21 cellular contexts compared by ENCODE assay signal in genomic region chr1:93499075-93499474, GRCh38.
"Had no signal": no experiment of that assay in that cellular context is flagged by ENCODE, and none has a peak within 500 bp of the region (broad histone marks: within the 10 kb centered on the region; RNA-seq: fewer than 3 reads in every experiment).

No MANE protein-coding gene starts in this region.

- H3K9me3 Mint-ChIP-seq: dendritic cell treated with granulocyte-macrophage colony-stimulating factor and Interleukin-4, amounts not matched to agents 40 ng/mL and 50 ng/mL, for 4 days; effector memory CD8-positive, alpha-beta T cell had no signal

- ATAC-seq: effector memory CD8-positive, alpha-beta T cell; foreskin keratinocyte; heart left ventricle; left lung; lower lobe of right lung had no signal

- H3K27ac Mint-ChIP-seq: dendritic cell treated with granulocyte-macrophage colony-stimulating factor and Interleukin-4, amounts not matched to agents 40 ng/mL and 50 ng/mL, for 4 days; effector memory CD8-positive, alpha-beta T cell had no signal

- H3K27ac ChIP-seq: esophagus squamous epithelium, foreskin keratinocyte, heart left ventricle, left lung, lower lobe of right lung, neutrophil, sigmoid colon, skin epidermis, stomach, thoracic aorta, transverse colon had no signal

- H3K27me3 Mint-ChIP-seq: dendritic cell treated with granulocyte-macrophage colony-stimulating factor and Interleukin-4, amounts not matched to agents 40 ng/mL and 50 ng/mL, for 4 days; naive B cell had no signal

- H3K4me3 Mint-ChIP-seq: dendritic cell treated with granulocyte-macrophage colony-stimulating factor and Interleukin-4, amounts not matched to agents 40 ng/mL and 50 ng/mL, for 4 days; effector memory CD8-positive, alpha-beta T cell; naive B cell had no signal

- H3K27me3 ChIP-seq: esophagus squamous epithelium, foreskin keratinocyte, heart left ventricle, left lung, neutrophil, sigmoid colon, stomach, transverse colon had no signal

- H3K9me3 ChIP-seq: esophagus squamous epithelium, heart left ventricle, left lung, lower lobe of right lung, neutrophil, sigmoid colon, stomach, thoracic aorta, transverse colon had no signal

- H3K4me1 ChIP-seq: esophagus squamous epithelium, foreskin keratinocyte, left lung, lower lobe of right lung, sigmoid colon had no signal

- H3K36me3 ChIP-seq: left lung, lower lobe of right lung, neutrophil, sigmoid colon, thoracic aorta, transverse colon had no signal

- H3K4me3 ChIP-seq: esophagus squamous epithelium, heart left ventricle, left lung, lower lobe of right lung, sigmoid colon, skin epidermis, stomach, thoracic aorta, transverse colon had no signal

- DNase-seq: cerebellar nuclear complex; effector memory CD8-positive, alpha-beta T cell; esophagus squamous epithelium; foreskin keratinocyte; heart left ventricle; hippocampal formation; islet precursor cell; left lung; lower lobe of right lung; mesenchymal stem cell; naive B cell; sigmoid colon; stimulated activated CD4-positive, alpha-beta T cell treated with anti-CD3 and anti-CD28 coated beads, Interleukin-2, amount 100 ng/mL, for 24 hours; stimulated activated naive CD4-positive, alpha-beta T cell; stomach; substantia nigra; transverse colon had no signal
